ENCODE assay signal across 19 cellular contexts in genomic region chr10:123551259-123551658, GRCh38.
DNase-seq lines count a peak whose midpoint lies in the region; ATAC-seq, FAIRE-seq and TF ChIP-seq lines count a peak whose summit lies in the region.
"Had no signal": no experiment of that assay in that cellular context is flagged by ENCODE, and none has a peak within 500 bp of the region (broad histone marks: within the 10 kb centered on the region; RNA-seq: fewer than 3 reads in every experiment).

No MANE protein-coding gene starts in this region.

- peaks cover 25% of the 10 kb centered on the region for H3K4me1 Mint-ChIP-seq in WTC11
- H3K4me1 Mint-ChIP-seq: CD14-positive monocyte had no signal

- peak overlapping the region; percentile 23; the same call in 1 of the 2 replicates for H3K27ac Mint-ChIP-seq in WTC11
- H3K27ac Mint-ChIP-seq: CD14-positive monocyte; CD8-positive, alpha-beta T cell had no signal

- H3K27me3 Mint-ChIP-seq in WTC11 (ENCODE audit: low read depth) = no peaks in the 10 kb centered on the region; the same call in 1 of the 2 replicates

- TF ChIP-seq POLR2A in GM12891 (IDR thresholded peaks at IDR 0.05; ENCODE audit: low read depth, low read length) (no peak), vagina (IDR thresholded peaks at IDR 0.05) (no peak)

- intact Hi-C loops in vagina (cut with DNase I) = no loop called here

- H3K36me3 ChIP-seq in lung (ENCODE audit: control insufficient read depth in 2 of 2, insufficient read depth in 2 of 2, low read length in 2 of 2) = no peaks in the 10 kb centered on the region
- H3K36me3 ChIP-seq in vagina = no peaks in the 10 kb centered on the region
- H3K36me3 ChIP-seq: BE2C had no signal

- H3K9me3 Mint-ChIP-seq in WTC11 = no peaks in the 10 kb centered on the region
- H3K9me3 Mint-ChIP-seq: CD8-positive, alpha-beta T cell had no signal

- ATAC-seq in WTC11 (no peak), lung (ENCODE audit: insufficient read depth, low FRiP score) (no peak), GM19395 (IDR thresholded peaks at IDR 0.05; ENCODE audit: unreplicated experiment) (no peak), GM18868 (IDR thresholded peaks at IDR 0.05; ENCODE audit: unreplicated experiment) (no peak)
- ATAC-seq: CD8-positive, alpha-beta T cell; HepG2 had no signal

- CTCF ChIA-PET in WTC11 (lab: Charles Lee) = interaction anchor here (1.0 to 1.7 kb wide), 2 partner anchors 22 to 507 kb away, joined by 3 to 7 read pairs; no protein-coding TSS in a partner anchor

- H3K27ac ChIP-seq in lung (ENCODE audit: low read depth in 1 of 2, low read length in 1 of 2) (no peak overlapping the region), vagina (no peak overlapping the region)
- H3K27ac ChIP-seq: GM23248 had no signal

- H3K9me3 ChIP-seq in lung (ENCODE audit: control insufficient read depth in 2 of 2, insufficient read depth in 1 of 2, low read length in 1 of 2) = no peaks in the 10 kb centered on the region
- H3K9me3 ChIP-seq in vagina = no peaks in the 10 kb centered on the region
- H3K9me3 ChIP-seq: BE2C had no signal

- H3K4me3 ChIP-seq in lung = no peak overlapping the region
- no peak overlapping the region for H3K4me3 ChIP-seq in vagina
- H3K4me3 ChIP-seq: GM23248 had no signal

- H3K27me3 ChIP-seq in lung (ENCODE audit: control insufficient read depth, insufficient read depth) = peaks cover 3% of the 10 kb centered on the region
- H3K27me3 ChIP-seq in vagina = no peaks in the 10 kb centered on the region

- TF ChIP-seq CTCF in WTC11 (IDR thresholded peaks at IDR 0.05) = no peak
- TF ChIP-seq CTCF in lung (IDR thresholded peaks at IDR 0.05; ENCODE audit: control extremely low read depth, extremely low read depth) = no peak
- TF ChIP-seq CTCF in vagina (IDR thresholded peaks at IDR 0.05) = no peak

- FAIRE-seq in GM12891 (lab: Jason Lieb, UNC) = peak; percentile 62
- FAIRE-seq: A204.1, D721Med, G401.6, HepG2 had no signal

- POLR2A ChIA-PET in WTC11 (lab: Charles Lee) = no interaction called here

- no peak overlapping the region for H3K4me3 Mint-ChIP-seq in WTC11
- H3K4me3 Mint-ChIP-seq: CD14-positive monocyte; CD8-positive, alpha-beta T cell had no signal

- no peak for DNase-seq in GM12891 (ENCODE audit: insufficient read length, low spot score)
- no peak for DNase-seq in WTC11 (ENCODE audit: low spot score)
- DNase-seq in lung (ENCODE audit: low spot score) = peak; percentile 27
- peak; percentile 32 to 90 for DNase-seq in vagina (ENCODE audit: extremely low spot score in 2 of 2)
- no peak for DNase-seq in occipital lobe (lab: John Stamatoyannopoulos, UW)
- DNase-seq: BE2C, COR-L47, DMS153, DMS79 treated with DMSO at 0.1 percent for 48 hours, EL, GM23248 had no signal

- no peaks in the 10 kb centered on the region for H3K36me3 Mint-ChIP-seq in WTC11
- H3K36me3 Mint-ChIP-seq: CD14-positive monocyte; CD8-positive, alpha-beta T cell had no signal

- WGBS in lung, 2 donors = 86 to 94% methylated on average over 7 of the region's 7 CpGs

- H3K4me1 ChIP-seq in lung (ENCODE audit: control insufficient read depth in 2 of 2, insufficient read depth in 2 of 2, low read length in 2 of 2) = no peaks in the 10 kb centered on the region
- H3K4me1 ChIP-seq in vagina = no peaks in the 10 kb centered on the region
- H3K4me1 ChIP-seq: BE2C had no signal

TF ChIP-seq in GM12891, 5 proteins besides CTCF, POLR2A, EP300 and RAD21:
- TF ChIP-seq SPI1 (IDR thresholded peaks at IDR 0.05; ENCODE audit: low read depth, low read length) (no peak), TAF1 (IDR thresholded peaks at IDR 0.05; ENCODE audit: low read depth, low read length) (no peak), POU2F2 (IDR thresholded peaks at IDR 0.05; ENCODE audit: low read depth, low read length) (no peak), POLR2AphosphoS5 (IDR thresholded peaks at IDR 0.05; ENCODE audit: low read depth, low read length) (no peak), PAX5 (IDR thresholded peaks at IDR 0.05; ENCODE audit: insufficient read depth, low read length, severe bottlenecking) (no peak)
TF ChIP-seq in GM12891: peak in this region for 0.

TF ChIP-seq in WTC11, 78 proteins besides CTCF, POLR2A, EP300 and RAD21:
- no peak for TF ChIP-seq OVOL2 (CRISPR knock-in tag; IDR thresholded peaks at IDR 0.05; ENCODE audit: borderline replicate concordance)
- TF ChIP-seq MAX (CRISPR knock-in tag; IDR thresholded peaks at IDR 0.05) = no peak
- no peak for TF ChIP-seq ERG (CRISPR knock-in tag; IDR thresholded peaks at IDR 0.05)
- no peak for TF ChIP-seq GABPB1 (CRISPR knock-in tag; IDR thresholded peaks at IDR 0.05)
- no peak for TF ChIP-seq RELA (CRISPR knock-in tag; IDR thresholded peaks at IDR 0.05; ENCODE audit: borderline replicate concordance)
- TF ChIP-seq ARID4B (CRISPR knock-in tag; IDR thresholded peaks at IDR 0.05; ENCODE audit: borderline replicate concordance) = no peak

Comparison
In these comparisons a context has a peak if more than half of its experiments do, and no peak if none do; other contexts are left out.
1. DNase-seq: peak in lung (single experiment) and vagina (2 of 2); none in GM12891 (single experiment), WTC11 (single experiment) and occipital lobe (single experiment).